8 cellular contexts compared by ENCODE assay signal in genomic region chr15:98866503-98866902, GRCh38.
DNase-seq lines count a peak whose midpoint lies in the region; ATAC-seq lines count a peak whose summit lies in the region.

No MANE protein-coding gene starts in this region.

- ATAC-seq in GM18519 (IDR thresholded peaks at IDR 0.05; ENCODE audit: low FRiP score, unreplicated experiment) (no peak), HG03196 (IDR thresholded peaks at IDR 0.05; ENCODE audit: unreplicated experiment) (no peak)

- DNase-seq in COLO668 (lab: John Stamatoyannopoulos, UW; ENCODE audit: unreplicated experiment) (peak; percentile 32), MG63 (peak; percentile 62), caudate nucleus (lab: John Stamatoyannopoulos, UW) (peak in 1 of 61 donors; percentile 27), NAMALWA (ENCODE audit: low spot score) (no peak)
- no peak for DNase-seq in stimulated activated CD8-positive, alpha-beta memory T cell treated with anti-CD3 and anti-CD28 coated beads, Interleukin-4, amount 100 ng/mL, for 48 hours

- no peaks in the 10 kb centered on the region for H3K36me3 ChIP-seq in MG63
- no peaks in the 10 kb centered on the region for H3K36me3 ChIP-seq in mucosa of stomach (ENCODE audit: control insufficient read depth, insufficient read depth, low read length)

- no peaks in the 10 kb centered on the region for H3K4me1 ChIP-seq in mucosa of stomach (ENCODE audit: control insufficient read depth, insufficient read depth, low read length)

- H3K9me3 ChIP-seq in MG63 (no peaks in the 10 kb centered on the region; the same call in 1 of the 2 replicates), mucosa of stomach (ENCODE audit: control insufficient read depth, low read length) (no peaks in the 10 kb centered on the region)

- H3K4me3 ChIP-seq in MG63 (peak overlapping the region; percentile 55), mucosa of stomach (ENCODE audit: low read length) (peak overlapping the region; percentile 64)

- peak overlapping the region; percentile 62 for H3K27ac ChIP-seq in caudate nucleus (ENCODE audit: low read depth, low read length)

- H3K27me3 ChIP-seq in MG63 (no peaks in the 10 kb centered on the region), mucosa of stomach (ENCODE audit: control insufficient read depth, insufficient read depth, low read length) (no peaks in the 10 kb centered on the region)

- H3K9ac ChIP-seq in mucosa of stomach (ENCODE audit: low read length): peak overlapping the region; percentile 6

Comparison
In these comparisons a context has a peak if more than half of its experiments do, and no peak if none do; other contexts are left out.
1. DNase-seq: peak in COLO668 (single experiment) and MG63 (single experiment); none in NAMALWA (single experiment) and stimulated activated CD8-positive, alpha-beta memory T cell treated with anti-CD3 and anti-CD28 coated beads, Interleukin-4, amount 100 ng/mL, for 48 hours (single experiment).